ENCODE assay signal across 8 cellular contexts in the genomic region with DNA sequence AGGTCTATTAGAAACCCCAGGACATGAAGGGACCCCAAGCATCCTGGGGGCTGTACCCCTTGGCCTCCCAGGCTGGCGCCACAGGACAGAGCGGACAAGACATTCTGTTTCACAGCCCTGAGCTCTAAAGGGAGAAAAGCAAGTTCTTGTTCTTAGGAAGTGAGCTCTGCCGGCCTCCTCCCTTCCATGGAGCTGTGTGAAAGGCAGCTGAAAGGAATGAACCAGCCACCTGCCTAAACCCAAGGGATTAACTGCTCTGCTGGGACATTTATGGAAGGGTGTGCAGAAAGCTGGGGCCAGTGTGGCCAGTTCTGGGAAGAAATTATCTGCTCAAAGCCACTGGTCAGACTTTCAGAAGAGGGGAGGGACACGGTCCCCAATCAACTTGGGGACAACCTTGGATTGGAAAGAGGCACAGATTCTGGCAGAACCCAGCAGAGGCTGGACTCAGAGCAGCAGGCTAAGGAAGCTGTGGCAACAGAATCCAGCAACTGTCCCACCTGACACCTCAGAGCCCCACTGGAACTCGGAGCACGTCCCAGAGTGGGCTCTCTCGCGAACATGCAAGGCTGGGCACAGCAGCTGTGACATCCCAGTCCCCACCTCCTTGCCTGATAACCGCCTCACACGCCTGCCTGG. TPM values are rescaled to one million over a fixed set of nuclear protein-coding genes. Genes with fewer than 3 reads are reported as not detected.
DNase-seq lines count a peak whose midpoint lies in the region; ATAC-seq lines count a peak whose summit lies in the region.

No MANE protein-coding gene starts in this region.

- DNase-seq in Right ventricle myocardium superior (no peak), cardiac septum (ENCODE audit: low spot score) (no peak), COLO668 (lab: John Stamatoyannopoulos, UW; ENCODE audit: unreplicated experiment) (no peak), NCI-H187 treated with DMSO at 0.1 percent for 48 hours (lab: John Stamatoyannopoulos, UW) (no peak)
- no peak for DNase-seq in activated naive CD4-positive, alpha-beta T cell treated with anti-CD3 and anti-CD28 coated beads, Interleukin-2, amount 50 U/mL, for 72 hours (ENCODE audit: low spot score in 2 of 2)
- DNase-seq in stimulated activated naive B cell treated with anti-CD40 and anti-IgM and Interleukin-4, amounts not matched to agents 10 μg/mL and 1 μg/mL and 100 μg/mL, for 72 hours, result no peak
- DNase-seq in stimulated activated CD4-positive, alpha-beta T cell treated with anti-CD3 and anti-CD28 coated beads, Interleukin-2, amount 100 ng/mL, for 24 hours, result no peak

- no peaks in the 10 kb centered on the region for H3K9me3 ChIP-seq in iPS-15b (ENCODE audit: control insufficient read depth, insufficient read depth, low read length)

- no peaks in the 10 kb centered on the region for H3K27me3 Mint-ChIP-seq in stimulated activated naive B cell treated with anti-CD40 and anti-IgM and Interleukin-4, amounts not matched to agents 10 μg/mL and 1 μg/mL and 100 μg/mL, for 72 hours

- intact Hi-C loops in Right ventricle myocardium superior (cut with DNase I), result no loop called here
- intact Hi-C loops in cardiac septum (cut with DNase I), result loop anchor here (2.0 kb wide), 1 partner anchor 24 kb away; a partner anchor contains a TSS

- no peaks in the 10 kb centered on the region for H3K27me3 ChIP-seq in iPS-15b (ENCODE audit: control insufficient read depth, insufficient read depth, low read length)

- peaks cover 32% of the 10 kb centered on the region for H3K36me3 ChIP-seq in iPS-15b (ENCODE audit: control insufficient read depth, insufficient read depth, low read length)

- peak overlapping the region; percentile 89 to 97 for H3K27ac Mint-ChIP-seq in activated naive CD4-positive, alpha-beta T cell treated with anti-CD3 and anti-CD28 coated beads, Interleukin-2, amount 50 U/mL, for 72 hours
- peak overlapping the region; percentile 92 for H3K27ac Mint-ChIP-seq in stimulated activated naive B cell treated with anti-CD40 and anti-IgM and Interleukin-4, amounts not matched to agents 10 μg/mL and 1 μg/mL and 100 μg/mL, for 72 hours

- H3K9ac ChIP-seq in iPS-15b (ENCODE audit: low read depth, low read length), result peak overlapping the region; percentile 74

- peak; percentile 10 for ATAC-seq in Right ventricle myocardium superior (ENCODE audit: poor library complexity)
- ATAC-seq in activated naive CD4-positive, alpha-beta T cell treated with anti-CD3 and anti-CD28 coated beads, Interleukin-2, amount 50 U/mL, for 72 hours, result no peak
- peak in 1 of 2 donors; percentile 0 for ATAC-seq in stimulated activated naive B cell treated with anti-CD40 and anti-IgM and Interleukin-4, amounts not matched to agents 10 μg/mL and 1 μg/mL and 100 μg/mL, for 72 hours (replicated peaks)

- peak overlapping the region; percentile 91 to 93 for H3K4me3 Mint-ChIP-seq in stimulated activated naive B cell treated with anti-CD40 and anti-IgM and Interleukin-4, amounts not matched to agents 10 μg/mL and 1 μg/mL and 100 μg/mL, for 72 hours

- peaks cover 26 to 66% of the 10 kb centered on the region in 2 donors for H3K4me1 Mint-ChIP-seq in stimulated activated naive B cell treated with anti-CD40 and anti-IgM and Interleukin-4, amounts not matched to agents 10 μg/mL and 1 μg/mL and 100 μg/mL, for 72 hours

- H3K4me1 ChIP-seq in iPS-15b (ENCODE audit: control insufficient read depth, insufficient read depth, low read length), result peaks cover 13% of the 10 kb centered on the region

- no peaks in the 10 kb centered on the region for H3K9me3 Mint-ChIP-seq in activated naive CD4-positive, alpha-beta T cell treated with anti-CD3 and anti-CD28 coated beads, Interleukin-2, amount 50 U/mL, for 72 hours
- no peaks in the 10 kb centered on the region for H3K9me3 Mint-ChIP-seq in stimulated activated naive B cell treated with anti-CD40 and anti-IgM and Interleukin-4, amounts not matched to agents 10 μg/mL and 1 μg/mL and 100 μg/mL, for 72 hours

- peaks cover 24 to 27% of the 10 kb centered on the region in 2 donors for H3K36me3 Mint-ChIP-seq in activated naive CD4-positive, alpha-beta T cell treated with anti-CD3 and anti-CD28 coated beads, Interleukin-2, amount 50 U/mL, for 72 hours
- peaks cover 10 to 34% of the 10 kb centered on the region in 2 donors for H3K36me3 Mint-ChIP-seq in stimulated activated naive B cell treated with anti-CD40 and anti-IgM and Interleukin-4, amounts not matched to agents 10 μg/mL and 1 μg/mL and 100 μg/mL, for 72 hours

- peak overlapping the region; percentile 85 for H3K4me3 ChIP-seq in iPS-15b (ENCODE audit: low read depth, low read length)

RNA-seq across cellular contexts. Expression of a gene that starts 2.1 kb away (rescaled TPM):
- 111 TPM for total RNA-seq in Right ventricle myocardium superior
- total RNA-seq in cardiac septum, result 33.1 TPM
- 10 to 100 TPM; 22.9 to 38.9 TPM for total RNA-seq in activated naive CD4-positive, alpha-beta T cell treated with anti-CD3 and anti-CD28 coated beads, Interleukin-2, amount 50 U/mL, for 72 hours

RNA-seq across cellular contexts. Expression of a gene that starts 13.0 kb away (rescaled TPM):
- total RNA-seq in Right ventricle myocardium superior (8.6 TPM), cardiac septum (9.3 TPM)
- 10 to 100 TPM; 15.5 to 33.4 TPM for total RNA-seq in activated naive CD4-positive, alpha-beta T cell treated with anti-CD3 and anti-CD28 coated beads, Interleukin-2, amount 50 U/mL, for 72 hours

RNA-seq across cellular contexts. Expression of a gene that starts 20.7 kb away (rescaled TPM):
- total RNA-seq in Right ventricle myocardium superior (11.7 TPM), cardiac septum (10.7 TPM)
- 10 to 100 TPM; 22.8 to 25.8 TPM for total RNA-seq in activated naive CD4-positive, alpha-beta T cell treated with anti-CD3 and anti-CD28 coated beads, Interleukin-2, amount 50 U/mL, for 72 hours

RNA-seq across cellular contexts. Expression of a gene that starts 24.1 kb away (rescaled TPM):
- total RNA-seq in Right ventricle myocardium superior (11.5 TPM), cardiac septum (8.8 TPM)
- 10 to 100 TPM; 20.2 to 52.6 TPM for total RNA-seq in activated naive CD4-positive, alpha-beta T cell treated with anti-CD3 and anti-CD28 coated beads, Interleukin-2, amount 50 U/mL, for 72 hours

RNA-seq across cellular contexts. Expression of a gene that starts 45.4 kb away (rescaled TPM):
- total RNA-seq in Right ventricle myocardium superior (not detected), cardiac septum (not detected)
- total RNA-seq in activated naive CD4-positive, alpha-beta T cell treated with anti-CD3 and anti-CD28 coated beads, Interleukin-2, amount 50 U/mL, for 72 hours, result not detected
